ENCODE assay signal across 11 cellular contexts in the genomic region with DNA sequence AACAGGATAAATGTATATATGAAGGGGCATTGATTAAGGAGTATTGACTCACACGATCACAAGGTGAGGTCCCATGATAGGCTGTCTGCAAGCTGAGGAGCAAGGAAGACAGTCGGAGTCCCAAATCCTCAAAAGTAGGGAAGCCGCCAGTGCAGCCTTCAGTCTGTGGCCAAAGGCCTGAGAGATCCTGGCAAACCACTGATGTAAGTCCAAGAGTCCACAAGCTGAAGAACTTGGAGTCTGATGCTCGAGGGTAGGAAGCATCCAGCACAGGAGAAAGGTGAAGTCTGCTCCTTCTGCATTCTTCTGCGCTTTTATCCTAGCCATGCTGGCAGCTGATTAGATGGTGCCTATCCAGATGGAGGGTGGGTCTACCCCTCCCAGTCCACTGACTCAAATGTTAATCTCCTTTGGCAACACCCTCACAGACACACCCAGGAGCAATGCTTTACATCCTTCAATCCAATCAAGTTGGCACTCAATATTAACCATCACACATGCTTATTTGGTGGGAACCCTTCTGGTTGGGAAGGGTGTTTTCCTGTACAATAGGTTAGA. TPM values are rescaled to one million over a fixed set of nuclear protein-coding genes. Genes with fewer than 3 reads are reported as not detected.
DNase-seq lines count a peak whose midpoint lies in the region; ATAC-seq lines count a peak whose summit lies in the region.
"Had no signal": no experiment of that assay in that cellular context is flagged by ENCODE, and none has a peak within 500 bp of the region (broad histone marks: within the 10 kb centered on the region; RNA-seq: fewer than 3 reads in every experiment).

No MANE protein-coding gene starts in this region.

- DNase-seq in right cardiac atrium = no peak
- DNase-seq in Right ventricle myocardium superior = no peak
- DNase-seq in NCI-H82 treated with DMSO at 0.1 percent for 48 hours (lab: John Stamatoyannopoulos, UW; ENCODE audit: unreplicated experiment) = peak; percentile 88
- DNase-seq in SIG-M5 (lab: John Stamatoyannopoulos, UW) = no peak
- DNase-seq in DMS 273 (lab: John Stamatoyannopoulos, UW; ENCODE audit: unreplicated experiment) = no peak
- no peak for DNase-seq in HCEC 1CT
- DNase-seq: 8988T, H7, MG63 had no signal

- ATAC-seq in right cardiac atrium (peak; percentile 25 to 26), Right ventricle myocardium superior (ENCODE audit: poor library complexity) (no peak)

- H3K4me3 ChIP-seq in right cardiac atrium (ENCODE audit: low read length) = no peak overlapping the region
- H3K4me3 ChIP-seq: GM23248, MG63 had no signal

- H3K4me1 ChIP-seq in right cardiac atrium (ENCODE audit: control insufficient read depth, insufficient read depth, low read length) = peaks cover 3% of the 10 kb centered on the region

- intact Hi-C loops in right cardiac atrium (cut with DNase I) (loop anchor here in 3 of 4 donors (5.0 kb wide), 2 partner anchors 160 to 165 kb away; no protein-coding TSS in a partner anchor), Right ventricle myocardium superior (cut with DNase I) (loop anchor here (5.0 kb wide), 2 partner anchors 160 to 260 kb away; no protein-coding TSS in a partner anchor)

- H3K27me3 ChIP-seq in right cardiac atrium (ENCODE audit: control insufficient read depth, insufficient read depth) = no peaks in the 10 kb centered on the region
- no peaks in the 10 kb centered on the region for H3K27me3 ChIP-seq in layer of hippocampus (ENCODE audit: control insufficient read depth, insufficient read depth, low read length)

- H3K27ac ChIP-seq in right cardiac atrium (ENCODE audit: low read length) (no peak overlapping the region), layer of hippocampus (ENCODE audit: low read depth, low read length) (peak overlapping the region; percentile 2)
- H3K27ac ChIP-seq: GM23248 had no signal

- WGBS in right cardiac atrium = 67% methylated on average over 5 of the region's 5 CpGs

- no peaks in the 10 kb centered on the region for H3K9me3 ChIP-seq in right cardiac atrium (ENCODE audit: control insufficient read depth, low read length)
- H3K9me3 ChIP-seq: MG63 had no signal

RNA-seq across cellular contexts. Expression of gene SLAIN1, which starts 55.1 kb away (rescaled TPM):
- total RNA-seq in right cardiac atrium (10 to 100 TPM; 10.6 to 16.2 (median 13.0) TPM), Right ventricle myocardium superior (6.0 TPM)
- 9.2 TPM for polyA plus RNA-seq in right cardiac atrium
- total RNA-seq: GM23248 had no signal
- polyA plus RNA-seq: GM23248 had no signal
